Comparison of ENCODE assay signal across 18 cellular contexts in genomic region chr7:77359599-77359998, GRCh38. TPM values are rescaled to one million over a fixed set of nuclear protein-coding genes. Genes with fewer than 3 reads are reported as not detected.
DNase-seq lines count a peak whose midpoint lies in the region; ATAC-seq, FAIRE-seq and TF ChIP-seq lines count a peak whose summit lies in the region.
"Had no signal": no experiment of that assay in that cellular context is flagged by ENCODE, and none has a peak within 500 bp of the region (broad histone marks: within the 10 kb centered on the region; RNA-seq: fewer than 3 reads in every experiment).

No MANE protein-coding gene starts in this region.

- H3K36me3 ChIP-seq in esophagus muscularis mucosa (peaks cover 0 to 32% (median 0%) of the 10 kb centered on the region in 4 donors), parathyroid adenoma (ENCODE audit: control insufficient read depth, insufficient read depth, low read length) (no peaks in the 10 kb centered on the region)

- DNase-seq in A549 (ENCODE audit: low read depth in 1 of 2, low spot score in 1 of 2) (peak in 1 of 2 experiments; percentile 21), COLO829 (ENCODE audit: low spot score) (peak; percentile 31), esophagus muscularis mucosa (ENCODE audit: extremely low spot score) (peak; percentile 21), GM19238 (ENCODE audit: insufficient read length, low spot score) (no peak), NCI-H2029 treated with DMSO at 0.1 percent for 48 hours (lab: John Stamatoyannopoulos, UW) (no peak)
- DNase-seq: CD4-positive, CD25-positive, alpha-beta regulatory T cell; GF-D8; GM23248; HCEC 1CT; KG1; MV-4-11; NCI-H1694 treated with DMSO at 0.1 percent for 48 hours; NCI-H2107; NCI-H510A; NCI-H82; SHP77 had no signal

- H3K9ac ChIP-seq in parathyroid adenoma = no peak overlapping the region
- H3K9ac ChIP-seq: GM23248 had no signal

- TF ChIP-seq POLR2A in A549 (IDR thresholded peaks at IDR 0.05; ENCODE audit: low read length) = no peak
- TF ChIP-seq POLR2A in esophagus muscularis mucosa (IDR thresholded peaks at IDR 0.05; ENCODE audit: low read depth) = no peak

- H3K4me3 ChIP-seq in A549 = no peak overlapping the region
- H3K4me3 ChIP-seq in esophagus muscularis mucosa = no peak overlapping the region
- H3K4me3 ChIP-seq in parathyroid adenoma (ENCODE audit: low read depth, low read length) = no peak overlapping the region
- H3K4me3 ChIP-seq: GM23248 had no signal

- no peak for TF ChIP-seq RAD21 in A549 (conservative IDR thresholded peaks at IDR 0.05 in 1 of 2, IDR thresholded peaks at IDR 0.05 in 1 of 2)

- H3K27me3 ChIP-seq in esophagus muscularis mucosa (no peaks in the 10 kb centered on the region), parathyroid adenoma (ENCODE audit: control insufficient read depth, insufficient read depth, low read length) (no peaks in the 10 kb centered on the region)

- H3K79me2 ChIP-seq in parathyroid adenoma = no peaks in the 10 kb centered on the region

- CTCF ChIA-PET in A549 (lab: Yijun Ruan, JAX) = no interaction called here

- POLR2A ChIA-PET in A549 (lab: Yijun Ruan, JAX) = no interaction called here

- no peaks in the 10 kb centered on the region for H3K9me3 ChIP-seq in A549
- H3K9me3 ChIP-seq in esophagus muscularis mucosa = no peaks in the 10 kb centered on the region
- no peaks in the 10 kb centered on the region for H3K9me3 ChIP-seq in parathyroid adenoma (ENCODE audit: control insufficient read depth, low read length)

- H2AFZ ChIP-seq in parathyroid adenoma = no peak overlapping the region
- H2AFZ ChIP-seq: GM23248 had no signal

- TF ChIP-seq CTCF in A549 (IDR thresholded peaks at IDR 0.05) (no peak), esophagus muscularis mucosa (IDR thresholded peaks at IDR 0.05) (no peak), parathyroid adenoma (IDR thresholded peaks at IDR 0.05) (no peak)

- WGBS in A549 (ENCODE audit: missing lambda C conversion rate) = 36% methylated on average over 1 of the region's 1 CpG
- WGBS in esophagus muscularis mucosa = 81% methylated on average over 1 of the region's 1 CpG

- no peak for FAIRE-seq in A549 (lab: Jason Lieb, UNC)

- H3K4me2 ChIP-seq in A549 (peak overlapping the region; percentile 48), parathyroid adenoma (ENCODE audit: low read length) (peak overlapping the region; percentile 7)

- H3K27ac ChIP-seq in A549 (peak overlapping the region; percentile 7 to 28; a peak in 2 of 6 replicates), esophagus muscularis mucosa (replicated peaks in 1 of 4) (no peak overlapping the region), parathyroid adenoma (no peak overlapping the region)
- H3K27ac ChIP-seq: GM23248 had no signal

- intact Hi-C loops in esophagus muscularis mucosa (cut with DNase I) = no loop called here

- ATAC-seq in A549 (no peak), HG02588 (IDR thresholded peaks at IDR 0.05; ENCODE audit: unreplicated experiment) (no peak)

- TF ChIP-seq EP300 in A549 (IDR thresholded peaks at IDR 0.05) = no peak
- TF ChIP-seq EP300 in esophagus muscularis mucosa (IDR thresholded peaks at IDR 0.05) = no peak

- peaks cover 18% of the 10 kb centered on the region for H3K4me1 ChIP-seq in A549
- no peaks in the 10 kb centered on the region for H3K4me1 ChIP-seq in esophagus muscularis mucosa
- peaks cover 6% of the 10 kb centered on the region for H3K4me1 ChIP-seq in parathyroid adenoma

TF ChIP-seq in A549, 52 proteins besides CTCF, POLR2A, EP300 and RAD21:
- TF ChIP-seq GATA3 (IDR thresholded peaks at IDR 0.05; ENCODE audit: borderline replicate concordance) = peak; percentile 55; the same call in 1 of the 2 replicates
- TF ChIP-seq NPAS2 (CRISPR knock-in tag; IDR thresholded peaks at IDR 0.05; ENCODE audit: borderline replicate concordance) = no peak
- TF ChIP-seq ZNF302 (CRISPR knock-in tag; IDR thresholded peaks at IDR 0.05) = no peak
- TF ChIP-seq CBX2 (IDR thresholded peaks at IDR 0.05; ENCODE audit: borderline replicate concordance, low read depth) = no peak

RNA-seq across cellular contexts. Expression of gene GSAP, which starts 56.5 kb away (rescaled TPM):
- polyA plus RNA-seq in A549 (2011; rRNA removed) (18.6 and 22.6 TPM in 2 replicates), A549 (2017; fragmentation: RNase III; extraction: RNeasy Plus Mini Kit Qiagen cat#74134 plus additional on column Dnase treatment) (4.1 to 4.9 TPM (median 4.7 TPM) in 3 replicates)
- polyA plus RNA-seq in A549 (2012; cell fraction: cytosol; rRNA removed) = 1.7 and 2.0 TPM in 2 replicates
- 3.5 and 6.0 TPM in 2 replicates for polyA plus RNA-seq in A549 (2012; cell fraction: nucleus; rRNA removed)
- polyA minus RNA-seq in A549 (2011; rRNA and poly(A)+ RNA removed) = 12.5 and 14.1 TPM in 2 replicates
- total RNA-seq in esophagus muscularis mucosa = 10 to 100 TPM; 12.6 to 22.8 (median 17.0) TPM

Comparison
In these comparisons a context has a peak if more than half of its experiments do, and no peak if none do; other contexts are left out.
1. DNase-seq: peak in COLO829 (single experiment) and esophagus muscularis mucosa (single experiment); none in GM19238 (single experiment) and NCI-H2029 treated with DMSO at 0.1 percent for 48 hours (single experiment).
2. H3K27ac ChIP-seq: peak in A549 (2 of 2); none in esophagus muscularis mucosa (0 of 4) and parathyroid adenoma (single experiment).